ENCODE assay signal across 1 cellular context in genomic region chr16:84617068-84617630, GRCh38.
TF ChIP-seq lines count a peak whose summit lies in the region.

No MANE protein-coding gene starts in this region.

TF ChIP-seq in HepG2, 621 proteins besides CTCF, POLR2A, EP300 and RAD21 (continued from another document and continues in another):
- TF ChIP-seq FOXO1 (CRISPR knock-in tag; IDR thresholded peaks at IDR 0.05) (peak; percentile 19; the same call in 1 of the 2 replicates), FOSL2 (CRISPR knock-in tag; IDR thresholded peaks at IDR 0.05) (no peak), NRL (CRISPR knock-in tag; IDR thresholded peaks at IDR 0.05; ENCODE audit: borderline replicate concordance) (no peak), FUBP1 (CRISPR knock-in tag; IDR thresholded peaks at IDR 0.05; ENCODE audit: borderline replicate concordance) (no peak), ZNF138 (CRISPR knock-in tag; IDR thresholded peaks at IDR 0.05; ENCODE audit: low read depth) (no peak), THAP9 (CRISPR knock-in tag; IDR thresholded peaks at IDR 0.05; ENCODE audit: borderline replicate concordance) (peak; percentile 8; the same call in 1 of the 2 replicates), MED13 (CRISPR knock-in tag; IDR thresholded peaks at IDR 0.05) (0 out of 2 replicates have a peak, but pooled peaks have one; percentile 51), ZNF441 (CRISPR knock-in tag; IDR thresholded peaks at IDR 0.05; ENCODE audit: borderline replicate concordance) (no peak), ZNF558 (CRISPR knock-in tag; IDR thresholded peaks at IDR 0.05; ENCODE audit: borderline replicate concordance) (no peak), CERS6 (CRISPR knock-in tag; IDR thresholded peaks at IDR 0.05) (no peak), HDAC6 (IDR thresholded peaks at IDR 0.05; ENCODE audit: low read depth, low read length) (no peak), ZNF775 (CRISPR knock-in tag; IDR thresholded peaks at IDR 0.05; ENCODE audit: borderline replicate concordance) (0 out of 2 replicates have a peak, but pooled peaks have one; percentile 5), ZSCAN22 (CRISPR knock-in tag; IDR thresholded peaks at IDR 0.05) (no peak), SNAPC4 (CRISPR knock-in tag; IDR thresholded peaks at IDR 0.05) (no peak), SP4 (CRISPR knock-in tag; IDR thresholded peaks at IDR 0.05) (0 out of 2 replicates have a peak, but pooled peaks have one; percentile 21), ZNF790 (CRISPR knock-in tag; IDR thresholded peaks at IDR 0.05; ENCODE audit: borderline replicate concordance) (no peak), ISL2 (CRISPR knock-in tag; IDR thresholded peaks at IDR 0.05) (0 out of 2 replicates have a peak, but pooled peaks have one; percentile 20), ZNF564 (CRISPR knock-in tag; IDR thresholded peaks at IDR 0.05) (no peak), TRIM24 (CRISPR knock-in tag; IDR thresholded peaks at IDR 0.05) (no peak), YY1 (IDR thresholded peaks at IDR 0.05; ENCODE audit: insufficient read depth, insufficient replicate concordance, low read depth, low read length) (no peak), THAP7 (CRISPR knock-in tag; IDR thresholded peaks at IDR 0.05) (no peak), ARID2 (CRISPR knock-in tag; IDR thresholded peaks at IDR 0.05; ENCODE audit: borderline replicate concordance) (no peak), ZNF879 (CRISPR knock-in tag; IDR thresholded peaks at IDR 0.05) (0 out of 2 replicates have a peak, but pooled peaks have one; percentile 61), TBX2 (CRISPR knock-in tag; IDR thresholded peaks at IDR 0.05; ENCODE audit: borderline replicate concordance) (0 out of 2 replicates have a peak, but pooled peaks have one; percentile 4), MXD4 (CRISPR knock-in tag; IDR thresholded peaks at IDR 0.05) (0 out of 2 replicates have a peak, but pooled peaks have one; percentile 2)
- TF ChIP-seq, protein P1, sequence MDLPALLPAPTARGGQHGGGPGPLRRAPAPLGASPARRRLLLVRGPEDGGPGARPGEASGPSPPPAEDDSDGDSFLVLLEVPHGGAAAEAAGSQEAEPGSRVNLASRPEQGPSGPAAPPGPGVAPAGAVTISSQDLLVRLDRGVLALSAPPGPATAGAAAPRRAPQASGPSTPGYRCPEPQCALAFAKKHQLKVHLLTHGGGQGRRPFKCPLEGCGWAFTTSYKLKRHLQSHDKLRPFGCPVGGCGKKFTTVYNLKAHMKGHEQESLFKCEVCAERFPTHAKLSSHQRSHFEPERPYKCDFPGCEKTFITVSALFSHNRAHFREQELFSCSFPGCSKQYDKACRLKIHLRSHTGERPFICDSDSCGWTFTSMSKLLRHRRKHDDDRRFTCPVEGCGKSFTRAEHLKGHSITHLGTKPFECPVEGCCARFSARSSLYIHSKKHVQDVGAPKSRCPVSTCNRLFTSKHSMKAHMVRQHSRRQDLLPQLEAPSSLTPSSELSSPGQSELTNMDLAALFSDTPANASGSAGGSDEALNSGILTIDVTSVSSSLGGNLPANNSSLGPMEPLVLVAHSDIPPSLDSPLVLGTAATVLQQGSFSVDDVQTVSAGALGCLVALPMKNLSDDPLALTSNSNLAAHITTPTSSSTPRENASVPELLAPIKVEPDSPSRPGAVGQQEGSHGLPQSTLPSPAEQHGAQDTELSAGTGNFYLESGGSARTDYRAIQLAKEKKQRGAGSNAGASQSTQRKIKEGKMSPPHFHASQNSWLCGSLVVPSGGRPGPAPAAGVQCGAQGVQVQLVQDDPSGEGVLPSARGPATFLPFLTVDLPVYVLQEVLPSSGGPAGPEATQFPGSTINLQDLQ (CRISPR knock-in tag; IDR thresholded peaks at IDR 0.05) = 0 out of 2 replicates have a peak, but pooled peaks have one; percentile 27
- TF ChIP-seq, protein P2, sequence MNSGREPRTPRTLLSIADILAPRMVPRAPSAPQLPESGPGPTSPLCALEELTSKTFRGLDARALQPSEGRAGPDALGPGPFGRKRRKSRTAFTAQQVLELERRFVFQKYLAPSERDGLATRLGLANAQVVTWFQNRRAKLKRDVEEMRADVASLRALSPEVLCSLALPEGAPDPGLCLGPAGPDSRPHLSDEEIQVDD (CRISPR knock-in tag; IDR thresholded peaks at IDR 0.05; ENCODE audit: borderline replicate concordance) = no peak
- TF ChIP-seq, protein P3, sequence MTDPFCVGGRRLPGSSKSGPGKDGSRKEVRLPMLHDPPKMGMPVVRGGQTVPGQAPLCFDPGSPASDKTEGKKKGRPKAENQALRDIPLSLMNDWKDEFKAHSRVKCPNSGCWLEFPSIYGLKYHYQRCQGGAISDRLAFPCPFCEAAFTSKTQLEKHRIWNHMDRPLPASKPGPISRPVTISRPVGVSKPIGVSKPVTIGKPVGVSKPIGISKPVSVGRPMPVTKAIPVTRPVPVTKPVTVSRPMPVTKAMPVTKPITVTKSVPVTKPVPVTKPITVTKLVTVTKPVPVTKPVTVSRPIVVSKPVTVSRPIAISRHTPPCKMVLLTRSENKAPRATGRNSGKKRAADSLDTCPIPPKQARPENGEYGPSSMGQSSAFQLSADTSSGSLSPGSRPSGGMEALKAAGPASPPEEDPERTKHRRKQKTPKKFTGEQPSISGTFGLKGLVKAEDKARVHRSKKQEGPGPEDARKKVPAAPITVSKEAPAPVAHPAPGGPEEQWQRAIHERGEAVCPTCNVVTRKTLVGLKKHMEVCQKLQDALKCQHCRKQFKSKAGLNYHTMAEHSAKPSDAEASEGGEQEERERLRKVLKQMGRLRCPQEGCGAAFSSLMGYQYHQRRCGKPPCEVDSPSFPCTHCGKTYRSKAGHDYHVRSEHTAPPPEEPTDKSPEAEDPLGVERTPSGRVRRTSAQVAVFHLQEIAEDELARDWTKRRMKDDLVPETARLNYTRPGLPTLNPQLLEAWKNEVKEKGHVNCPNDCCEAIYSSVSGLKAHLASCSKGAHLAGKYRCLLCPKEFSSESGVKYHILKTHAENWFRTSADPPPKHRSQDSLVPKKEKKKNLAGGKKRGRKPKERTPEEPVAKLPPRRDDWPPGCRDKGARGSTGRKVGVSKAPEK (CRISPR knock-in tag; IDR thresholded peaks at IDR 0.05; ENCODE audit: borderline replicate concordance) = 0 out of 2 replicates have a peak, but pooled peaks have one; percentile 26
- TF ChIP-seq, protein P4, sequence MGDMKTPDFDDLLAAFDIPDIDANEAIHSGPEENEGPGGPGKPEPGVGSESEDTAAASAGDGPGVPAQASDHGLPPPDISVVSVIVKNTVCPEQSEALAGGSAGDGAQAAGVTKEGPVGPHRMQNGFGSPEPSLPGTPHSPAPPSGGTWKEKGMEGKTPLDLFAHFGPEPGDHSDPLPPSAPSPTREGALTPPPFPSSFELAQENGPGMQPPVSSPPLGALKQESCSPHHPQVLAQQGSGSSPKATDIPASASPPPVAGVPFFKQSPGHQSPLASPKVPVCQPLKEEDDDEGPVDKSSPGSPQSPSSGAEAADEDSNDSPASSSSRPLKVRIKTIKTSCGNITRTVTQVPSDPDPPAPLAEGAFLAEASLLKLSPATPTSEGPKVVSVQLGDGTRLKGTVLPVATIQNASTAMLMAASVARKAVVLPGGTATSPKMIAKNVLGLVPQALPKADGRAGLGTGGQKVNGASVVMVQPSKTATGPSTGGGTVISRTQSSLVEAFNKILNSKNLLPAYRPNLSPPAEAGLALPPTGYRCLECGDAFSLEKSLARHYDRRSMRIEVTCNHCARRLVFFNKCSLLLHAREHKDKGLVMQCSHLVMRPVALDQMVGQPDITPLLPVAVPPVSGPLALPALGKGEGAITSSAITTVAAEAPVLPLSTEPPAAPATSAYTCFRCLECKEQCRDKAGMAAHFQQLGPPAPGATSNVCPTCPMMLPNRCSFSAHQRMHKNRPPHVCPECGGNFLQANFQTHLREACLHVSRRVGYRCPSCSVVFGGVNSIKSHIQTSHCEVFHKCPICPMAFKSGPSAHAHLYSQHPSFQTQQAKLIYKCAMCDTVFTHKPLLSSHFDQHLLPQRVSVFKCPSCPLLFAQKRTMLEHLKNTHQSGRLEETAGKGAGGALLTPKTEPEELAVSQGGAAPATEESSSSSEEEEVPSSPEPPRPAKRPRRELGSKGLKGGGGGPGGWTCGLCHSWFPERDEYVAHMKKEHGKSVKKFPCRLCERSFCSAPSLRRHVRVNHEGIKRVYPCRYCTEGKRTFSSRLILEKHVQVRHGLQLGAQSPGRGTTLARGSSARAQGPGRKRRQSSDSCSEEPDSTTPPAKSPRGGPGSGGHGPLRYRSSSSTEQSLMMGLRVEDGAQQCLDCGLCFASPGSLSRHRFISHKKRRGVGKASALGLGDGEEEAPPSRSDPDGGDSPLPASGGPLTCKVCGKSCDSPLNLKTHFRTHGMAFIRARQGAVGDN (CRISPR knock-in tag; IDR thresholded peaks at IDR 0.05) = no peak
